Comparison of ENCODE assay signal across 11 cellular contexts in the genomic region with DNA sequence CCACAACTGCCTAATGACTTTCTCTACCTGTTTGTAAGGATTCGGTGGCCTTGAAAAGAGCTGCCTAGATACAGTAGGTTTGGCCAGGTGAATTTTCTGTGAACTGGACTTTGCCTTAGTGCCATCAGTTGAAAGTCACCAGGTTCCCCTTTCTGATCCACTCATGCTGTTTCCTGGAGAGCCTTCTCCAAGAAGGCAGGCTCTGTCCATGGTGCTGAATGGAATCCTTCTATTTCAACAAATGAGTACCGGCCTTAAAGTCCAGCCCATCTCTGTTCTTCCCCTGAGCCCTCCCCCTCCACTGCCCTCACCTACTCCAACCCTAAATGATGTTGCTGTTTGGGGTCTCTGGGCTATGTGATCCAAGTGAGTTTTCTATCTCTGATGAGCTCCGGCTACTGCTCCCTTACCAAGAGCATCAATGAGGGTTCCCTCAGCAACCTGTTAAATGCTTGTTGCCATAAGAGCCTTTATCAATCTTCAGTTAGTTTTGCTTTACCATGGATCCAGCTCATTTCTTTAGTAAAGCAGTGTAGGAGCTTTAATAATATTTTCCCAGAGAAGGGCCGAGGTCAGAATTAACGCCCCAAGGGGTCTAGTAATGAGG.
DNase-seq lines count a peak whose midpoint lies in the region; ATAC-seq and TF ChIP-seq lines count a peak whose summit lies in the region.
"Had no signal": no experiment of that assay in that cellular context is flagged by ENCODE, and none has a peak within 500 bp of the region (broad histone marks: within the 10 kb centered on the region; RNA-seq: fewer than 3 reads in every experiment).

No MANE protein-coding gene starts in this region.

- no peaks in the 10 kb centered on the region for H3K36me3 Mint-ChIP-seq in activated T-helper 17 cell treated with anti-CD3 and anti-CD28 coated beads, Interleukin-2, amount 50 U/mL, for 72 hours (ENCODE audit: low read depth)
- H3K36me3 Mint-ChIP-seq: activated naive CD8-positive, alpha-beta T cell had no signal

- intact Hi-C loops in psoas muscle (cut with DNase I): no loop called here

- no peaks in the 10 kb centered on the region for H3K9me3 ChIP-seq in psoas muscle

- H3K4me1 Mint-ChIP-seq in activated T-helper 17 cell treated with anti-CD3 and anti-CD28 coated beads, Interleukin-2, amount 50 U/mL, for 72 hours: no peaks in the 10 kb centered on the region

- peaks cover 32% of the 10 kb centered on the region for H3K27me3 Mint-ChIP-seq in activated T-helper 17 cell treated with anti-CD3 and anti-CD28 coated beads, Interleukin-2, amount 50 U/mL, for 72 hours

- ATAC-seq in psoas muscle (no peak), HG02970 (IDR thresholded peaks at IDR 0.05; ENCODE audit: low FRiP score, unreplicated experiment) (no peak)
- ATAC-seq in activated T-helper 17 cell treated with anti-CD3 and anti-CD28 coated beads, Interleukin-2, amount 50 U/mL, for 72 hours (replicated peaks): no peak

- peaks cover 4% of the 10 kb centered on the region for H3K9me3 Mint-ChIP-seq in activated T-helper 17 cell treated with anti-CD3 and anti-CD28 coated beads, Interleukin-2, amount 50 U/mL, for 72 hours

- no peak overlapping the region for H3K4me3 ChIP-seq in H7 (ENCODE audit: insufficient read depth, low read depth, low read length)
- no peak overlapping the region for H3K4me3 ChIP-seq in psoas muscle

- in situ Hi-C loops in SK-MEL-5 (cut with HindIII; ENCODE audit: low pct_unique_long_range_greater_than_20kb, low sequenced_read_pairs): no loop called here
- in situ Hi-C loops in GM13976 (cut with MboI; ENCODE audit: low sequenced_read_pairs, unreplicated experiment): no loop called here

- no peaks in the 10 kb centered on the region for H3K4me1 ChIP-seq in psoas muscle

- H3K27ac ChIP-seq in psoas muscle: no peak overlapping the region

- no peak overlapping the region for H3K27ac Mint-ChIP-seq in activated T-helper 17 cell treated with anti-CD3 and anti-CD28 coated beads, Interleukin-2, amount 50 U/mL, for 72 hours
- H3K27ac Mint-ChIP-seq: activated naive CD8-positive, alpha-beta T cell had no signal

- H3K27me3 ChIP-seq in H7 (ENCODE audit: control insufficient read depth, insufficient read depth, low read length) (no peaks in the 10 kb centered on the region; the same call in 1 of the 2 replicates), psoas muscle (ENCODE audit: insufficient read depth in 3 of 3, low read length in 2 of 3) (peaks cover 0 to 19% (median 8%) of the 10 kb centered on the region in 3 donors)

- no peaks in the 10 kb centered on the region for H3K36me3 ChIP-seq in H7 (replicated peaks; ENCODE audit: control insufficient read depth, insufficient read depth, low read length)
- no peaks in the 10 kb centered on the region for H3K36me3 ChIP-seq in psoas muscle (ENCODE audit: insufficient read depth in 1 of 2, low read depth in 1 of 2)

- DNase-seq in A172 (ENCODE audit: low spot score) (peak; percentile 33), H7 (peak; percentile 76), SK-MEL-5 (ENCODE audit: low read depth, low spot score) (peak; percentile 23), glomerular endothelial cell (ENCODE audit: extremely low read depth, low read depth, low spot score) (peak; percentile 29), psoas muscle (no peak), GM13976 (ENCODE audit: low spot score) (no peak)
- DNase-seq: DMS79, NCI-H510A treated with DMSO at 0.1 percent for 48 hours had no signal

- TF ChIP-seq CTCF in psoas muscle (IDR thresholded peaks at IDR 0.05): no peak
- TF ChIP-seq CTCF in GM13976 (IDR thresholded peaks at IDR 0.05; ENCODE audit: borderline replicate concordance, control extremely low read depth, extremely low read depth, insufficient read depth, missing control alignments): no peak

- 64 to 68% (median 67%) methylated on average over 5 of the region's 5 CpGs for WGBS in psoas muscle, 3 donors

- no peak overlapping the region for H3K4me3 Mint-ChIP-seq in activated T-helper 17 cell treated with anti-CD3 and anti-CD28 coated beads, Interleukin-2, amount 50 U/mL, for 72 hours
- H3K4me3 Mint-ChIP-seq: activated naive CD8-positive, alpha-beta T cell had no signal

Comparison
In these comparisons a context has a peak if more than half of its experiments do, and no peak if none do; other contexts are left out.
1. DNase-seq: peak in A172 (single experiment), H7 (single experiment), SK-MEL-5 (single experiment) and glomerular endothelial cell (single experiment); none in psoas muscle (0 of 2) and GM13976 (single experiment).